In genomic region chr6:105993769-105994521, GRCh38 we compare ENCODE assay signal across 8 cellular contexts.
DNase-seq lines count a peak whose midpoint lies in the region; ATAC-seq and TF ChIP-seq lines count a peak whose summit lies in the region.

No MANE protein-coding gene starts in this region.

- H3K27me3 ChIP-seq in WERI-Rb-1 (ENCODE audit: insufficient read depth, low read depth, severe bottlenecking) (no peaks in the 10 kb centered on the region), colonic mucosa (peaks cover 32% of the 10 kb centered on the region), stomach smooth muscle (ENCODE audit: control insufficient read depth in 1 of 2, insufficient read depth in 2 of 2, low read length in 2 of 2) (peaks cover 63 to 84% of the 10 kb centered on the region in 2 donors)

- peak; percentile 70 for DNase-seq in SIG-M5 treated with dmso at 0.1 percent for 504 hours (lab: John Stamatoyannopoulos, UW; ENCODE audit: unreplicated experiment)
- no peak for DNase-seq in SIG-M5 (lab: John Stamatoyannopoulos, UW)
- DNase-seq in WERI-Rb-1 = no peak
- peak; percentile 48 for DNase-seq in colonic mucosa
- peak; percentile 7 to 15 for DNase-seq in lung microvascular endothelial cell (ENCODE audit: low read depth in 2 of 2)
- no peak for DNase-seq in DMS 273 treated with DMSO at 0.1 percent for 48 hours (lab: John Stamatoyannopoulos, UW)

- H3K36me3 ChIP-seq in WERI-Rb-1 (no peaks in the 10 kb centered on the region), colonic mucosa (no peaks in the 10 kb centered on the region), stomach smooth muscle (ENCODE audit: control insufficient read depth in 2 of 2, insufficient read depth in 2 of 2, low read length in 2 of 2) (no peaks in the 10 kb centered on the region)

- intact Hi-C loops in colonic mucosa (cut with DNase I) = loop anchor here (10.0 kb wide), 1 partner anchor 101 kb away; no protein-coding TSS in a partner anchor

- H3K4me3 ChIP-seq in WERI-Rb-1 (ENCODE audit: low read depth, low read length) (peak overlapping the region; percentile 58), colonic mucosa (peak overlapping the region; percentile 58), stomach smooth muscle (ENCODE audit: low read length in 2 of 2) (peak overlapping the region; percentile 63 to 70)

- H3K9me3 ChIP-seq in WERI-Rb-1 (ENCODE audit: severe bottlenecking) (peaks cover 2% of the 10 kb centered on the region), colonic mucosa (no peaks in the 10 kb centered on the region), stomach smooth muscle (ENCODE audit: control insufficient read depth in 2 of 2, low read length in 2 of 2) (peaks cover 0 to 3% of the 10 kb centered on the region in 2 donors)

- peak overlapping the region; percentile 94 for H3K27ac ChIP-seq in WERI-Rb-1
- peak overlapping the region; percentile 78 for H3K27ac ChIP-seq in colonic mucosa
- peak overlapping the region; percentile 32 for H3K27ac ChIP-seq in stomach smooth muscle (ENCODE audit: low read length)

- H3K9ac ChIP-seq in colonic mucosa (ENCODE audit: low read depth in 2 of 2, low read length in 2 of 2) (peak overlapping the region; percentile 74 to 84), stomach smooth muscle (ENCODE audit: low read length in 2 of 2) (peak overlapping the region in 1 of 2 donors; percentile 14)

- TF ChIP-seq CTCF in WERI-Rb-1 (IDR thresholded peaks at IDR 0.05; ENCODE audit: low read depth, low read length) = no peak
- TF ChIP-seq CTCF in colonic mucosa (IDR thresholded peaks at IDR 0.05) = no peak

- no peaks in the 10 kb centered on the region for H3K4me1 ChIP-seq in colonic mucosa
- peaks cover 19% of the 10 kb centered on the region for H3K4me1 ChIP-seq in stomach smooth muscle (ENCODE audit: control insufficient read depth, insufficient read depth, low read length)

- ATAC-seq in HG02623 (IDR thresholded peaks at IDR 0.05; ENCODE audit: unreplicated experiment) = no peak

Comparison
In these comparisons a context has a peak if more than half of its experiments do, and no peak if none do; other contexts are left out.
1. DNase-seq: peak in SIG-M5 treated with dmso at 0.1 percent for 504 hours (single experiment), colonic mucosa (single experiment) and lung microvascular endothelial cell (2 of 2); none in SIG-M5 (single experiment), WERI-Rb-1 (single experiment) and DMS 273 treated with DMSO at 0.1 percent for 48 hours (single experiment).
2. H3K27ac ChIP-seq: peak in every context shown above with its lines; median percentile 94 in WERI-Rb-1; 78 in colonic mucosa; 32 in stomach smooth muscle.
3. Peak in every context shown above with its lines, with median percentiles within 50 percentile points of each other: H3K4me3 ChIP-seq.